ENCODE assay signal across 1 cellular context in genomic region chr20:49541733-49542513, GRCh38.
A peak's percentile ranks its signal among the peaks of the same experiment; 100 is the strongest.
TF ChIP-seq lines count a peak whose summit lies in the region.

No MANE protein-coding gene starts in this region.

TF ChIP-seq in K562, 482 proteins besides CTCF, POLR2A, EP300 and RAD21 (continued from another document):
- TF ChIP-seq ZBTB12 (CRISPR knock-in tag; IDR thresholded peaks at IDR 0.05) (no peak), KDM4B (IDR thresholded peaks at IDR 0.05; ENCODE audit: borderline replicate concordance in 2 of 2, low read depth in 1 of 2) (no peak), ZBTB2 (IDR thresholded peaks at IDR 0.05) (no peak), FOS (IDR thresholded peaks at IDR 0.05; ENCODE audit: extremely low read depth, insufficient read length) (no peak), TAF9B (IDR thresholded peaks at IDR 0.05; ENCODE audit: partially characterized antibody) (no peak), POLR2B (IDR thresholded peaks at IDR 0.05; ENCODE audit: low read depth, partially characterized antibody) (no peak), SAFB2 (IDR thresholded peaks at IDR 0.05; ENCODE audit: borderline replicate concordance, low read depth, low read length, severe bottlenecking) (no peak), GATAD2A (IDR thresholded peaks at IDR 0.05) (no peak), GTF2E2 (tag; IDR thresholded peaks at IDR 0.05) (no peak), LCOR (CRISPR knock-in tag; IDR thresholded peaks at IDR 0.05) (0 out of 2 replicates have a peak, but pooled peaks have one; percentile 47), TCF7L2 (IDR thresholded peaks at IDR 0.05; ENCODE audit: low read depth, low read length) (no peak), RFX7 (CRISPR knock-in tag; IDR thresholded peaks at IDR 0.05) (no peak), CCAR2 (IDR thresholded peaks at IDR 0.05; ENCODE audit: low read depth, low read length) (no peak), SMARCC2 (IDR thresholded peaks at IDR 0.05; ENCODE audit: low read depth) (no peak), RBM34 (IDR thresholded peaks at IDR 0.05; ENCODE audit: borderline replicate concordance, insufficient read depth, low read length) (no peak), EHMT2 (IDR thresholded peaks at IDR 0.05) (peak; percentile 28; the same call in 1 of the 2 replicates), NUFIP1 (IDR thresholded peaks at IDR 0.05; ENCODE audit: partially characterized antibody) (no peak), MNT (conservative IDR thresholded peaks at IDR 0.05) (0 out of 4 replicates have a peak, but pooled peaks of 1 of the 2 experiments have one; percentile 13), ZNF121 (CRISPR knock-in tag; conservative IDR thresholded peaks at IDR 0.05) (no peak), ZNF431 (CRISPR knock-in tag; IDR thresholded peaks at IDR 0.05) (no peak), LEF1 (IDR thresholded peaks at IDR 0.05) (no peak), MIER1 (IDR thresholded peaks at IDR 0.05; ENCODE audit: low read depth) (no peak), NFE2L1 (tag; IDR thresholded peaks at IDR 0.05; ENCODE audit: borderline replicate concordance, low read depth) (no peak), RFX1 (IDR thresholded peaks at IDR 0.05) (no peak), BRD9 (IDR thresholded peaks at IDR 0.05; ENCODE audit: low read depth, partially characterized antibody) (no peak), ZNF239 (CRISPR knock-in tag; IDR thresholded peaks at IDR 0.05) (no peak), PHF8 (IDR thresholded peaks at IDR 0.05; ENCODE audit: borderline replicate concordance, low read length) (no peak), MYBL2 (IDR thresholded peaks at IDR 0.05; ENCODE audit: low read depth) (no peak), MYBL2 (CRISPR knock-in tag; IDR thresholded peaks at IDR 0.05; ENCODE audit: borderline replicate concordance) (no peak), ZNF347 (CRISPR knock-in tag; IDR thresholded peaks at IDR 0.05; ENCODE audit: low read depth) (no peak)
- TF ChIP-seq, protein P1, sequence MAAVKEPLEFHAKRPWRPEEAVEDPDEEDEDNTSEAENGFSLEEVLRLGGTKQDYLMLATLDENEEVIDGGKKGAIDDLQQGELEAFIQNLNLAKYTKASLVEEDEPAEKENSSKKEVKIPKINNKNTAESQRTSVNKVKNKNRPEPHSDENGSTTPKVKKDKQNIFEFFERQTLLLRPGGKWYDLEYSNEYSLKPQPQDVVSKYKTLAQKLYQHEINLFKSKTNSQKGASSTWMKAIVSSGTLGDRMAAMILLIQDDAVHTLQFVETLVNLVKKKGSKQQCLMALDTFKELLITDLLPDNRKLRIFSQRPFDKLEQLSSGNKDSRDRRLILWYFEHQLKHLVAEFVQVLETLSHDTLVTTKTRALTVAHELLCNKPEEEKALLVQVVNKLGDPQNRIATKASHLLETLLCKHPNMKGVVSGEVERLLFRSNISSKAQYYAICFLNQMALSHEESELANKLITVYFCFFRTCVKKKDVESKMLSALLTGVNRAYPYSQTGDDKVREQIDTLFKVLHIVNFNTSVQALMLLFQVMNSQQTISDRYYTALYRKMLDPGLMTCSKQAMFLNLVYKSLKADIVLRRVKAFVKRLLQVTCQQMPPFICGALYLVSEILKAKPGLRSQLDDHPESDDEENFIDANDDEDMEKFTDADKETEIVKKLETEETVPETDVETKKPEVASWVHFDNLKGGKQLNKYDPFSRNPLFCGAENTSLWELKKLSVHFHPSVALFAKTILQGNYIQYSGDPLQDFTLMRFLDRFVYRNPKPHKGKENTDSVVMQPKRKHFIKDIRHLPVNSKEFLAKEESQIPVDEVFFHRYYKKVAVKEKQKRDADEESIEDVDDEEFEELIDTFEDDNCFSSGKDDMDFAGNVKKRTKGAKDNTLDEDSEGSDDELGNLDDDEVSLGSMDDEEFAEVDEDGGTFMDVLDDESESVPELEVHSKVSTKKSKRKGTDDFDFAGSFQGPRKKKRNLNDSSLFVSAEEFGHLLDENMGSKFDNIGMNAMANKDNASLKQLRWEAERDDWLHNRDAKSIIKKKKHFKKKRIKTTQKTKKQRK (IDR thresholded peaks at IDR 0.05; ENCODE audit: borderline replicate concordance, low read depth, low read length) = no peak
- TF ChIP-seq, protein P2, sequence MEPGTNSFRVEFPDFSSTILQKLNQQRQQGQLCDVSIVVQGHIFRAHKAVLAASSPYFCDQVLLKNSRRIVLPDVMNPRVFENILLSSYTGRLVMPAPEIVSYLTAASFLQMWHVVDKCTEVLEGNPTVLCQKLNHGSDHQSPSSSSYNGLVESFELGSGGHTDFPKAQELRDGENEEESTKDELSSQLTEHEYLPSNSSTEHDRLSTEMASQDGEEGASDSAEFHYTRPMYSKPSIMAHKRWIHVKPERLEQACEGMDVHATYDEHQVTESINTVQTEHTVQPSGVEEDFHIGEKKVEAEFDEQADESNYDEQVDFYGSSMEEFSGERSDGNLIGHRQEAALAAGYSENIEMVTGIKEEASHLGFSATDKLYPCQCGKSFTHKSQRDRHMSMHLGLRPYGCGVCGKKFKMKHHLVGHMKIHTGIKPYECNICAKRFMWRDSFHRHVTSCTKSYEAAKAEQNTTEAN (CRISPR knock-in tag; IDR thresholded peaks at IDR 0.05) = no peak
- TF ChIP-seq, protein P3, sequence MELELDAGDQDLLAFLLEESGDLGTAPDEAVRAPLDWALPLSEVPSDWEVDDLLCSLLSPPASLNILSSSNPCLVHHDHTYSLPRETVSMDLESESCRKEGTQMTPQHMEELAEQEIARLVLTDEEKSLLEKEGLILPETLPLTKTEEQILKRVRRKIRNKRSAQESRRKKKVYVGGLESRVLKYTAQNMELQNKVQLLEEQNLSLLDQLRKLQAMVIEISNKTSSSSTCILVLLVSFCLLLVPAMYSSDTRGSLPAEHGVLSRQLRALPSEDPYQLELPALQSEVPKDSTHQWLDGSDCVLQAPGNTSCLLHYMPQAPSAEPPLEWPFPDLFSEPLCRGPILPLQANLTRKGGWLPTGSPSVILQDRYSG (tag; conservative IDR thresholded peaks at IDR 0.05; ENCODE audit: low read depth) = no peak
- TF ChIP-seq, protein P4, sequence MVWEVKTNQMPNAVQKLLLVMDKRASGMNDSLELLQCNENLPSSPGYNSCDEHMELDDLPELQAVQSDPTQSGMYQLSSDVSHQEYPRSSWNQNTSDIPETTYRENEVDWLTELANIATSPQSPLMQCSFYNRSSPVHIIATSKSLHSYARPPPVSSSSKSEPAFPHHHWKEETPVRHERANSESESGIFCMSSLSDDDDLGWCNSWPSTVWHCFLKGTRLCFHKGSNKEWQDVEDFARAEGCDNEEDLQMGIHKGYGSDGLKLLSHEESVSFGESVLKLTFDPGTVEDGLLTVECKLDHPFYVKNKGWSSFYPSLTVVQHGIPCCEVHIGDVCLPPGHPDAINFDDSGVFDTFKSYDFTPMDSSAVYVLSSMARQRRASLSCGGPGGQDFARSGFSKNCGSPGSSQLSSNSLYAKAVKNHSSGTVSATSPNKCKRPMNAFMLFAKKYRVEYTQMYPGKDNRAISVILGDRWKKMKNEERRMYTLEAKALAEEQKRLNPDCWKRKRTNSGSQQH (CRISPR knock-in tag; IDR thresholded peaks at IDR 0.05) = no peak
- TF ChIP-seq, protein P5, sequence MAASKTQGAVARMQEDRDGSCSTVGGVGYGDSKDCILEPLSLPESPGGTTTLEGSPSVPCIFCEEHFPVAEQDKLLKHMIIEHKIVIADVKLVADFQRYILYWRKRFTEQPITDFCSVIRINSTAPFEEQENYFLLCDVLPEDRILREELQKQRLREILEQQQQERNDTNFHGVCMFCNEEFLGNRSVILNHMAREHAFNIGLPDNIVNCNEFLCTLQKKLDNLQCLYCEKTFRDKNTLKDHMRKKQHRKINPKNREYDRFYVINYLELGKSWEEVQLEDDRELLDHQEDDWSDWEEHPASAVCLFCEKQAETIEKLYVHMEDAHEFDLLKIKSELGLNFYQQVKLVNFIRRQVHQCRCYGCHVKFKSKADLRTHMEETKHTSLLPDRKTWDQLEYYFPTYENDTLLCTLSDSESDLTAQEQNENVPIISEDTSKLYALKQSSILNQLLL (CRISPR knock-in tag; IDR thresholded peaks at IDR 0.05; ENCODE audit: borderline replicate concordance) = no peak
- TF ChIP-seq, protein P6, sequence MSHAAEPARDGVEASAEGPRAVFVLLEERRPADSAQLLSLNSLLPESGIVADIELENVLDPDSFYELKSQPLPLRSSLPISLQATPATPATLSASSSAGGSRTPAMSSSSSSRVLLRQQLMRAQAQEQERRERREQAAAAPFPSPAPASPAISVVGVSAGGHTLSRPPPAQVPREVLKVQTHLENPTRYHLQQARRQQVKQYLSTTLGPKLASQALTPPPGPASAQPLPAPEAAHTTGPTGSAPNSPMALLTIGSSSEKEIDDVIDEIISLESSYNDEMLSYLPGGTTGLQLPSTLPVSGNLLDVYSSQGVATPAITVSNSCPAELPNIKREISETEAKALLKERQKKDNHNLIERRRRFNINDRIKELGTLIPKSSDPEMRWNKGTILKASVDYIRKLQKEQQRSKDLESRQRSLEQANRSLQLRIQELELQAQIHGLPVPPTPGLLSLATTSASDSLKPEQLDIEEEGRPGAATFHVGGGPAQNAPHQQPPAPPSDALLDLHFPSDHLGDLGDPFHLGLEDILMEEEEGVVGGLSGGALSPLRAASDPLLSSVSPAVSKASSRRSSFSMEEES (CRISPR knock-in tag; IDR thresholded peaks at IDR 0.05) = no peak
- TF ChIP-seq, protein P7, sequence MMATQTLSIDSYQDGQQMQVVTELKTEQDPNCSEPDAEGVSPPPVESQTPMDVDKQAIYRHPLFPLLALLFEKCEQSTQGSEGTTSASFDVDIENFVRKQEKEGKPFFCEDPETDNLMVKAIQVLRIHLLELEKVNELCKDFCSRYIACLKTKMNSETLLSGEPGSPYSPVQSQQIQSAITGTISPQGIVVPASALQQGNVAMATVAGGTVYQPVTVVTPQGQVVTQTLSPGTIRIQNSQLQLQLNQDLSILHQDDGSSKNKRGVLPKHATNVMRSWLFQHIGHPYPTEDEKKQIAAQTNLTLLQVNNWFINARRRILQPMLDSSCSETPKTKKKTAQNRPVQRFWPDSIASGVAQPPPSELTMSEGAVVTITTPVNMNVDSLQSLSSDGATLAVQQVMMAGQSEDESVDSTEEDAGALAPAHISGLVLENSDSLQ (IDR thresholded peaks at IDR 0.05) = no peak
TF ChIP-seq in K562: peak in this region for 58.
